In genomic region chrX:53442322-53442631, GRCh38 we compare ENCODE assay signal across 9 cellular contexts. TPM values are rescaled to one million over a fixed set of nuclear protein-coding genes. Genes with fewer than 3 reads are reported as not detected.
DNase-seq lines count a peak whose midpoint lies in the region; ATAC-seq, FAIRE-seq and TF ChIP-seq lines count a peak whose summit lies in the region.
"Had no signal": no experiment of that assay in that cellular context is flagged by ENCODE, and none has a peak within 500 bp of the region (broad histone marks: within the 10 kb centered on the region; RNA-seq: fewer than 3 reads in every experiment).

No MANE protein-coding gene starts in this region.

- H3K4me1 Mint-ChIP-seq in activated T-cell treated with anti-CD3 and anti-CD28 coated beads, Interleukin-2, amount 50 U/mL, for 4 hours (ENCODE audit: low read depth) = peaks cover 7% of the 10 kb centered on the region

- no peaks in the 10 kb centered on the region for H3K27me3 Mint-ChIP-seq in activated T-cell treated with anti-CD3 and anti-CD28 coated beads, Interleukin-2, amount 50 U/mL, for 4 hours (ENCODE audit: low read depth)

- H3K9me3 ChIP-seq in duodenal mucosa (ENCODE audit: control insufficient read depth in 1 of 2, low read length in 2 of 2) = no peaks in the 10 kb centered on the region
- no peaks in the 10 kb centered on the region for H3K9me3 ChIP-seq in skeletal muscle tissue (ENCODE audit: control insufficient read depth in 3 of 3, low read length in 3 of 3)
- H3K9me3 ChIP-seq: stomach had no signal

- no peaks in the 10 kb centered on the region for H3K27me3 ChIP-seq in duodenal mucosa (ENCODE audit: control insufficient read depth in 1 of 2, insufficient read depth in 2 of 2, low read length in 2 of 2)
- H3K27me3 ChIP-seq in skeletal muscle tissue (ENCODE audit: control insufficient read depth in 3 of 3, insufficient read depth in 3 of 3, low read length in 3 of 3) = peaks cover 0 to 4% (median 0%) of the 10 kb centered on the region in 3 donors

- H3K4me1 ChIP-seq in duodenal mucosa (ENCODE audit: control insufficient read depth in 1 of 2, insufficient read depth in 2 of 2, low read length in 2 of 2) (peaks cover 0 to 17% of the 10 kb centered on the region in 2 donors), skeletal muscle tissue (ENCODE audit: control insufficient read depth in 3 of 3, insufficient read depth in 3 of 3, low read length in 3 of 3) (peaks cover 6 to 15% (median 9%) of the 10 kb centered on the region in 3 donors)

- H3K9me3 Mint-ChIP-seq in activated T-cell treated with anti-CD3 and anti-CD28 coated beads, Interleukin-2, amount 50 U/mL, for 4 hours = no peaks in the 10 kb centered on the region

- H3K9ac ChIP-seq in duodenal mucosa (ENCODE audit: low read depth in 1 of 2, low read length in 2 of 2) (peak overlapping the region; percentile 38 to 74), skeletal muscle tissue (ENCODE audit: low read depth in 1 of 3, low read length in 3 of 3) (peak overlapping the region in 2 of 3 donors; percentile 55 to 79)

- FAIRE-seq in GM12892 (lab: Jason Lieb, UNC) = no peak

- ATAC-seq in activated T-cell treated with anti-CD3 and anti-CD28 coated beads, Interleukin-2, amount 50 U/mL, for 4 hours = no peak

- H3K4me3 Mint-ChIP-seq in activated T-cell treated with anti-CD3 and anti-CD28 coated beads, Interleukin-2, amount 50 U/mL, for 4 hours = peak overlapping the region; percentile 37

- H3K36me3 Mint-ChIP-seq in activated T-cell treated with anti-CD3 and anti-CD28 coated beads, Interleukin-2, amount 50 U/mL, for 4 hours (ENCODE audit: insufficient read depth) = no peaks in the 10 kb centered on the region

- peak overlapping the region; percentile 70 to 75 for H3K4me3 ChIP-seq in duodenal mucosa (ENCODE audit: low read depth in 1 of 2, low read length in 2 of 2)
- peak overlapping the region; percentile 62 to 74 (median 65) for H3K4me3 ChIP-seq in skeletal muscle tissue (ENCODE audit: low read length in 3 of 3)

- H3K27ac ChIP-seq in duodenal mucosa (ENCODE audit: low read depth, low read length) (no peak overlapping the region), skeletal muscle tissue (ENCODE audit: low read depth, low read length) (no peak overlapping the region)

- H3K36me3 ChIP-seq in duodenal mucosa (ENCODE audit: control insufficient read depth in 1 of 2, insufficient read depth in 2 of 2, low read length in 2 of 2) (no peaks in the 10 kb centered on the region), skeletal muscle tissue (ENCODE audit: control insufficient read depth in 3 of 3, insufficient read depth in 3 of 3, low read length in 3 of 3) (no peaks in the 10 kb centered on the region)
- H3K36me3 ChIP-seq: stomach had no signal

- no peak for DNase-seq in activated T-cell treated with anti-CD3 and anti-CD28 coated beads, Interleukin-2, amount 50 U/mL, for 4 hours
- no peak for DNase-seq in activated T-cell treated with anti-CD3 and anti-CD28 coated beads, Interleukin-2, amount 50 U/mL, for 1 hour
- DNase-seq in NOMO-1 treated with dmso at 0.1 percent for 144 hours (lab: John Stamatoyannopoulos, UW; ENCODE audit: unreplicated experiment) (peak; percentile 64), GM12892 (ENCODE audit: insufficient read length) (no peak), DMS114 treated with DMSO at 0.1 percent for 48 hours (lab: John Stamatoyannopoulos, UW; ENCODE audit: unreplicated experiment) (no peak)
- no peak for DNase-seq in activated CD4-positive, alpha-beta T cell treated with anti-CD3 and anti-CD28 coated beads, Interleukin-2, amount 50 U/mL, for 4 hours

- no peak for TF ChIP-seq POLR2A in GM12892 (IDR thresholded peaks at IDR 0.05; ENCODE audit: low read depth, low read length)

RNA-seq across cellular contexts. Expression of gene HSD17B10, which starts 8.1 kb away (rescaled TPM):
- total RNA-seq in activated T-cell treated with anti-CD3 and anti-CD28 coated beads, Interleukin-2, amount 50 U/mL, for 4 hours = 100 to 1,000 TPM; 188 to 205 (median 188) TPM
- 62.1 TPM for total RNA-seq in skeletal muscle tissue
- 97.8 TPM for polyA plus RNA-seq in GM12892 (2012; ENCODE audit: missing spikeins)

RNA-seq across cellular contexts. Expression of gene RIBC1, which starts 19.6 kb away (rescaled TPM):
- total RNA-seq in activated T-cell treated with anti-CD3 and anti-CD28 coated beads, Interleukin-2, amount 50 U/mL, for 4 hours = 1 to 10 TPM in 2 of 3 donors, under 1 TPM in 1; 0.43 to 1.5 (median 1.0) TPM
- total RNA-seq in skeletal muscle tissue = 0.52 TPM
- 0.70 TPM for polyA plus RNA-seq in GM12892 (2012; ENCODE audit: missing spikeins)
- total RNA-seq: stomach had no signal

RNA-seq across cellular contexts. Expression of gene SMC1A, which starts 19.8 kb away (rescaled TPM):
- 100 to 1,000 TPM in 2 of 3 donors, 10 to 100 TPM in 1; 93.9 to 125 (median 109) TPM for total RNA-seq in activated T-cell treated with anti-CD3 and anti-CD28 coated beads, Interleukin-2, amount 50 U/mL, for 4 hours
- 9.9 TPM for total RNA-seq in skeletal muscle tissue
- 60.2 TPM for polyA plus RNA-seq in GM12892 (2012; ENCODE audit: missing spikeins)
